Comparison of ENCODE assay signal across 8 cellular contexts in genomic region chr1:209565759-209566678, GRCh38. TPM values are rescaled to one million over a fixed set of nuclear protein-coding genes. Genes with fewer than 3 reads are reported as not detected.
DNase-seq lines count a peak whose midpoint lies in the region; ATAC-seq and TF ChIP-seq lines count a peak whose summit lies in the region.

No MANE protein-coding gene starts in this region.

- no peaks in the 10 kb centered on the region for H3K4me1 Mint-ChIP-seq in Caco-2 (ENCODE audit: low read depth, unreplicated experiment)
- H3K4me1 Mint-ChIP-seq in naive thymus-derived CD8-positive, alpha-beta T cell, result peaks cover 2 to 10% (median 7%) of the 10 kb centered on the region in 4 donors
- peaks cover 23% of the 10 kb centered on the region for H3K4me1 Mint-ChIP-seq in stimulated activated effector memory CD8-positive, alpha-beta T cell treated with anti-CD3 and anti-CD28 coated beads, Interleukin-12 subunit alpha, Interleukin-12 subunit beta, amount 100 ng/mL, for 72 hours

- H3K36me3 Mint-ChIP-seq in Caco-2 (ENCODE audit: insufficient read depth, unreplicated experiment), result no peaks in the 10 kb centered on the region
- no peaks in the 10 kb centered on the region for H3K36me3 Mint-ChIP-seq in naive thymus-derived CD8-positive, alpha-beta T cell
- H3K36me3 Mint-ChIP-seq in stimulated activated effector memory CD8-positive, alpha-beta T cell treated with anti-CD3 and anti-CD28 coated beads, Interleukin-12 subunit alpha, Interleukin-12 subunit beta, amount 100 ng/mL, for 72 hours, result no peaks in the 10 kb centered on the region

- no peaks in the 10 kb centered on the region for H3K4me1 ChIP-seq in Caco-2
- H3K4me1 ChIP-seq in esophagus (ENCODE audit: control insufficient read depth in 2 of 2, insufficient read depth in 2 of 2, low read length in 1 of 2), result peaks cover 0 to 2% of the 10 kb centered on the region in 2 donors

- peaks cover 9% of the 10 kb centered on the region for H3K27me3 Mint-ChIP-seq in Caco-2 (ENCODE audit: insufficient read depth, unreplicated experiment)
- peaks cover 17 to 87% (median 35%) of the 10 kb centered on the region in 5 donors for H3K27me3 Mint-ChIP-seq in naive thymus-derived CD8-positive, alpha-beta T cell

- H3K36me3 ChIP-seq in Caco-2 (ENCODE audit: control insufficient read depth, insufficient read depth, low read length) (no peaks in the 10 kb centered on the region), esophagus (ENCODE audit: control insufficient read depth in 2 of 2, insufficient read depth in 2 of 2, low read length in 1 of 2) (no peaks in the 10 kb centered on the region)

- H3K27ac Mint-ChIP-seq in Caco-2 (ENCODE audit: unreplicated experiment), result no peak overlapping the region
- H3K27ac Mint-ChIP-seq in naive thymus-derived CD8-positive, alpha-beta T cell, result no peak overlapping the region
- H3K27ac Mint-ChIP-seq in stimulated activated effector memory CD8-positive, alpha-beta T cell treated with anti-CD3 and anti-CD28 coated beads, Interleukin-12 subunit alpha, Interleukin-12 subunit beta, amount 100 ng/mL, for 72 hours, result no peak overlapping the region

- H3K4me3 ChIP-seq in Caco-2 (ENCODE audit: low read depth, low read length) (no peak overlapping the region), esophagus (ENCODE audit: low read depth in 1 of 2, low read length in 2 of 2) (no peak overlapping the region)

- no TSS peak for BruUV-seq in Caco-2 (replicated peaks; lab: Mats Ljungman, UMichigan)

- intact Hi-C loops in Caco-2 (cut with micrococcal nuclease; ENCODE audit: unreplicated experiment), result loop anchor here (1.0 to 5.0 kb wide), 7 partner anchors 39 to 363 kb away; no protein-coding TSS in a partner anchor

- CTCF ChIA-PET in Caco-2 (lab: Charles Lee), result interaction anchor here (0.6 to 1.4 kb wide), 11 partner anchors 10 to 359 kb away, joined by 3 to 7 read pairs (median 3); no protein-coding TSS in a partner anchor

- POLR2A ChIA-PET in Caco-2 (lab: Charles Lee), result no interaction called here
- POLR2A ChIA-PET in naive thymus-derived CD8-positive, alpha-beta T cell (lab: Charles Lee), result no interaction called here

- ATAC-seq in GM21367 (IDR thresholded peaks at IDR 0.05; ENCODE audit: unreplicated experiment), result peak; percentile 92
- ATAC-seq in naive thymus-derived CD8-positive, alpha-beta T cell, result peak; percentile 86 to 87
- peak; percentile 82 for ATAC-seq in stimulated activated effector memory CD8-positive, alpha-beta T cell treated with anti-CD3 and anti-CD28 coated beads, Interleukin-12 subunit alpha, Interleukin-12 subunit beta, amount 100 ng/mL, for 72 hours

- peak; percentile 83 to 86 for DNase-seq in Caco-2
- DNase-seq in HS-27A (ENCODE audit: low read depth), result peak; percentile 49
- peak; percentile 74 for DNase-seq in NOMO-1 treated with DMSO at 0.1 percent for 48 hours (lab: John Stamatoyannopoulos, UW; ENCODE audit: unreplicated experiment)
- DNase-seq in activated CD8-positive, alpha-beta memory T cell treated with anti-CD3 and anti-CD28 coated beads, Interleukin-2, amount 50 U/mL, for 1 hour (ENCODE audit: extremely low read depth), result peak; percentile 27
- DNase-seq in naive thymus-derived CD8-positive, alpha-beta T cell, result peak; percentile 32 to 82 (median 59)
- peak; percentile 64 to 87 for DNase-seq in stimulated activated effector memory CD8-positive, alpha-beta T cell treated with anti-CD3 and anti-CD28 coated beads, Interleukin-12 subunit alpha, Interleukin-12 subunit beta, amount 100 ng/mL, for 72 hours (ENCODE audit: low spot score in 2 of 2)

- TF ChIP-seq CTCF in Caco-2 (IDR thresholded peaks at IDR 0.05; ENCODE audit: insufficient read depth in 1 of 2, low read depth in 1 of 2, low read length in 1 of 2, severe bottlenecking in 1 of 2, unreplicated experiment in 1 of 2), result peak; percentile 70 to 79

- no peaks in the 10 kb centered on the region for H3K9me3 ChIP-seq in Caco-2
- H3K9me3 ChIP-seq in esophagus (ENCODE audit: control insufficient read depth in 2 of 2, insufficient read depth in 1 of 2, low read depth in 1 of 2, low read length in 1 of 2), result no peaks in the 10 kb centered on the region

- H3K27ac ChIP-seq in esophagus (ENCODE audit: low read depth in 2 of 2, low read length in 1 of 2), result peak overlapping the region; percentile 57 to 69

- 33 to 35% methylated on average over 15 of the region's 15 CpGs for WGBS in esophagus, 2 donors

- H3K27me3 ChIP-seq in Caco-2 (replicated peaks; ENCODE audit: control insufficient read depth, insufficient read depth, low read length) (no peaks in the 10 kb centered on the region), esophagus (ENCODE audit: control insufficient read depth in 1 of 2, insufficient read depth in 2 of 2, low read length in 2 of 2) (no peaks in the 10 kb centered on the region)

- no peaks in the 10 kb centered on the region for H3K9me3 Mint-ChIP-seq in Caco-2 (ENCODE audit: unreplicated experiment)
- H3K9me3 Mint-ChIP-seq in naive thymus-derived CD8-positive, alpha-beta T cell, result no peaks in the 10 kb centered on the region
- no peaks in the 10 kb centered on the region for H3K9me3 Mint-ChIP-seq in stimulated activated effector memory CD8-positive, alpha-beta T cell treated with anti-CD3 and anti-CD28 coated beads, Interleukin-12 subunit alpha, Interleukin-12 subunit beta, amount 100 ng/mL, for 72 hours

- H3K4me3 Mint-ChIP-seq in Caco-2 (ENCODE audit: unreplicated experiment), result no peak overlapping the region
- H3K4me3 Mint-ChIP-seq in naive thymus-derived CD8-positive, alpha-beta T cell, result no peak overlapping the region
- no peak overlapping the region for H3K4me3 Mint-ChIP-seq in stimulated activated effector memory CD8-positive, alpha-beta T cell treated with anti-CD3 and anti-CD28 coated beads, Interleukin-12 subunit alpha, Interleukin-12 subunit beta, amount 100 ng/mL, for 72 hours

RNA-seq across cellular contexts. Expression of gene CAMK1G, which starts 17.5 kb away (rescaled TPM):
- total RNA-seq in Caco-2 (2022), result not detected in 2 replicates
- under 1 TPM in 1 of 2 donors, not detected in 1; 0.01 TPM for polyA plus RNA-seq in esophagus
- total RNA-seq in naive thymus-derived CD8-positive, alpha-beta T cell, result not detected
- polyA plus RNA-seq in naive thymus-derived CD8-positive, alpha-beta T cell, result not detected

Comparison
In these comparisons a context has a peak if more than half of its experiments do, and no peak if none do; other contexts are left out.
1. DNase-seq: peak in every context shown above with its lines; median percentile 84 in Caco-2; 76 in stimulated activated effector memory CD8-positive, alpha-beta T cell treated with anti-CD3 and anti-CD28 coated beads, Interleukin-12 subunit alpha, Interleukin-12 subunit beta, amount 100 ng/mL, for 72 hours; 74 in NOMO-1 treated with DMSO at 0.1 percent for 48 hours; 59 in naive thymus-derived CD8-positive, alpha-beta T cell; 49 in HS-27A; 27 in activated CD8-positive, alpha-beta memory T cell treated with anti-CD3 and anti-CD28 coated beads, Interleukin-2, amount 50 U/mL, for 1 hour.